ENCODE assay signal across 14 cellular contexts in the genomic region with DNA sequence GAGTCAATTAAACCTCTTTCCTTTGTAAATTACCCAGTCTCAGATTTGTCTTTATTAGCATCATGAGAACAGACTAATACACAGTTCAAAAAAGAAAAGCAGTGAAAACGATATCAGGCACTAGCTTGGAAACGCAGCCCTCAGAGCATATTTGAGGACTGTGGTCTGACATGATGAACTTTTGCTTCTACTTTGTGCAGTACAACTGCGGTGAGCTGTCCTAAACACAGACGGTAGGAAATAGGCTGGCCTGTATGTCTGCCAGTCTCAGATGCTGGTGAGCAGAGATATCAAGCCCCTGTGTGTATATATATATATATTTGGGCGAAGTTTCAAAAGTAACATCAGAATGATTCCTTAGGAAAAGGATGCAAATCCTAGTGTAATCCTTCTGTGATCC.
"Had no signal": no experiment of that assay in that cellular context is flagged by ENCODE, and none has a peak within 500 bp of the region (broad histone marks: within the 10 kb centered on the region; RNA-seq: fewer than 3 reads in every experiment).

No MANE protein-coding gene starts in this region.

- H3K27me3 ChIP-seq: stomach had no signal

- ATAC-seq: activated CD8-positive, alpha-beta memory T cell treated with anti-CD3 and anti-CD28 coated beads, Interleukin-2, amount 10 ng/mL, durations not matched to agents 7 days and 5 days; left colon; natural killer cell treated with Interleukin-12 subunit alpha and Interleukin-12 subunit beta and Interleukin-15 and Interleukin-18, amount 100 ng/mL, for 72 hours; SK-N-SH treated with all-trans-retinoic acid at 6 μM for 48 hours; T-helper 17 cell had no signal

- DNase-seq: activated CD4-positive, alpha-beta T cell treated with anti-CD3 and anti-CD28 coated beads, Interleukin-2, amount 50 U/mL, for 48 hours; activated CD8-positive, alpha-beta memory T cell treated with anti-CD3 and anti-CD28 coated beads, Interleukin-2, amount 10 ng/mL, durations not matched to agents 7 days and 5 days; activated effector memory CD4-positive, alpha-beta T cell treated with anti-CD3 and anti-CD28 coated beads, Interleukin-2, amount 50 U/mL, for 16 hours; activated T-cell treated with anti-CD3 and anti-CD28 coated beads, Interleukin-2, amount 50 U/mL, for 4 hours; anterior cingulate cortex; caudate nucleus; effector CD8-positive, alpha-beta T cell; left colon; stimulated activated CD4-positive, alpha-beta T cell treated with anti-CD3 and anti-CD28 coated beads, Interleukin-4, amount 100 ng/mL, for 4 hours; stomach; T-helper 17 cell had no signal

- H3K4me1 ChIP-seq: stomach had no signal

- H3K27ac ChIP-seq: coronary artery had no signal

- H3K36me3 ChIP-seq: stomach had no signal

- H3K4me3 ChIP-seq: coronary artery, stomach had no signal

- H3K9me3 ChIP-seq: stomach had no signal
